Comparison of ENCODE assay signal across 8 cellular contexts in genomic region chr17:1643293-1643998, GRCh38. TPM values are rescaled to one million over a fixed set of nuclear protein-coding genes. Genes with fewer than 3 reads are reported as not detected.
DNase-seq lines count a peak whose midpoint lies in the region; ATAC-seq and TF ChIP-seq lines count a peak whose summit lies in the region.

No MANE protein-coding gene starts in this region.

- TF ChIP-seq CTCF in Caco-2 (IDR thresholded peaks at IDR 0.05; ENCODE audit: insufficient read depth in 1 of 2, low read depth in 1 of 2, low read length in 1 of 2, severe bottlenecking in 1 of 2, unreplicated experiment in 1 of 2): peak; percentile 23 to 49
- peak; percentile 57 for TF ChIP-seq CTCF in type B pancreatic cell (conservative IDR thresholded peaks at IDR 0.05)

- H3K27ac Mint-ChIP-seq in Caco-2 (ENCODE audit: unreplicated experiment) (peak overlapping the region; percentile 10), type B pancreatic cell (no peak overlapping the region)

- H3K4me3 ChIP-seq in Caco-2 (ENCODE audit: low read depth, low read length) (peak overlapping the region; percentile 60), HUES6 (ENCODE audit: low read depth, low read length) (peak overlapping the region; percentile 63)
- peak overlapping the region; percentile 48 for H3K4me3 ChIP-seq in effector memory CD4-positive, alpha-beta T cell (ENCODE audit: insufficient read depth, low read depth, low read length, poor library complexity, severe bottlenecking)

- H3K9me3 ChIP-seq in Caco-2: no peaks in the 10 kb centered on the region
- no peaks in the 10 kb centered on the region for H3K9me3 ChIP-seq in HUES6 (ENCODE audit: control insufficient read depth, insufficient read depth, low read depth, low read length)
- H3K9me3 ChIP-seq in effector memory CD4-positive, alpha-beta T cell (ENCODE audit: control insufficient read depth, low read length): no peaks in the 10 kb centered on the region

- intact Hi-C loops in Caco-2 (cut with micrococcal nuclease; ENCODE audit: unreplicated experiment): loop anchor here (1.0 kb wide), 1 partner anchor 15 kb away; the partner anchor contains the start of gene SLC43A2

- peaks cover 9% of the 10 kb centered on the region for H3K36me3 Mint-ChIP-seq in Caco-2 (ENCODE audit: insufficient read depth, unreplicated experiment)
- H3K36me3 Mint-ChIP-seq in type B pancreatic cell: no peaks in the 10 kb centered on the region

- POLR2A ChIA-PET in Caco-2 (lab: Charles Lee): interaction anchor here (1.2 kb wide), 1 partner anchor 73 kb away, joined by 4 read pairs; no protein-coding TSS in a partner anchor

- CTCF ChIA-PET in Caco-2 (lab: Charles Lee): interaction anchor here (0.6 to 1.2 kb wide), 8 partner anchors 13 to 389 kb away, joined by 3 to 7 read pairs (median 4); no protein-coding TSS in a partner anchor

- no peak overlapping the region for H3K27ac ChIP-seq in HUES6 (ENCODE audit: low read depth, low read length)
- H3K27ac ChIP-seq in effector memory CD4-positive, alpha-beta T cell (ENCODE audit: insufficient read depth, low read length, poor library complexity, severe bottlenecking): no peak overlapping the region

- ATAC-seq in HG03378 (IDR thresholded peaks at IDR 0.05; ENCODE audit: unreplicated experiment): no peak

- H3K27me3 ChIP-seq in Caco-2 (replicated peaks; ENCODE audit: control insufficient read depth, insufficient read depth, low read length) (no peaks in the 10 kb centered on the region), HUES6 (ENCODE audit: control insufficient read depth, insufficient read depth, low read length) (peaks cover 16% of the 10 kb centered on the region)
- no peaks in the 10 kb centered on the region for H3K27me3 ChIP-seq in effector memory CD4-positive, alpha-beta T cell (replicated peaks; ENCODE audit: control insufficient read depth, insufficient read depth, low read length, poor library complexity, severe bottlenecking)

- DNase-seq in Caco-2 (peak; percentile 91 to 92), mucosa of gallbladder (ENCODE audit: low spot score) (peak; percentile 67), type B pancreatic cell (ENCODE audit: extremely low spot score, unreplicated experiment) (no peak), superior temporal gyrus (ENCODE audit: extremely low spot score) (no peak)
- DNase-seq in activated CD4-positive, alpha-beta T cell treated with anti-CD3 and anti-CD28 coated beads, Interleukin-2, amount 50 U/mL, for 1 hour: peak; percentile 77
- DNase-seq in effector memory CD4-positive, alpha-beta T cell: peak; percentile 68 to 73 (median 70)

- H3K4me1 Mint-ChIP-seq in Caco-2 (ENCODE audit: low read depth, unreplicated experiment): no peaks in the 10 kb centered on the region
- H3K4me1 Mint-ChIP-seq in type B pancreatic cell (ENCODE audit: unreplicated experiment): peaks cover 18% of the 10 kb centered on the region

- BruUV-seq in Caco-2 (replicated peaks; lab: Mats Ljungman, UMichigan): no TSS peak

- H3K4me1 ChIP-seq in Caco-2: peaks cover 13% of the 10 kb centered on the region; the same call in 1 of the 2 replicates
- peaks cover 47% of the 10 kb centered on the region for H3K4me1 ChIP-seq in HUES6 (ENCODE audit: control insufficient read depth, insufficient read depth, low read length)
- H3K4me1 ChIP-seq in effector memory CD4-positive, alpha-beta T cell (ENCODE audit: control insufficient read depth, insufficient read depth, low read length, poor library complexity, severe bottlenecking): peaks cover 22% of the 10 kb centered on the region

- no peaks in the 10 kb centered on the region for H3K27me3 Mint-ChIP-seq in Caco-2 (ENCODE audit: insufficient read depth, unreplicated experiment)
- H3K27me3 Mint-ChIP-seq in type B pancreatic cell: peaks cover 15% of the 10 kb centered on the region

- H3K4me3 Mint-ChIP-seq in Caco-2 (ENCODE audit: unreplicated experiment): peak overlapping the region; percentile 79
- no peak overlapping the region for H3K4me3 Mint-ChIP-seq in type B pancreatic cell

- H3K36me3 ChIP-seq in Caco-2 (ENCODE audit: control insufficient read depth, insufficient read depth, low read length) (no peaks in the 10 kb centered on the region; the same call in 1 of the 2 replicates), HUES6 (ENCODE audit: control insufficient read depth, insufficient read depth, low read length) (no peaks in the 10 kb centered on the region)
- no peaks in the 10 kb centered on the region for H3K36me3 ChIP-seq in effector memory CD4-positive, alpha-beta T cell (ENCODE audit: control insufficient read depth, insufficient read depth, low read length)

- peak overlapping the region; percentile 40 for H3K9ac ChIP-seq in HUES6 (ENCODE audit: low read length)

- H3K9me3 Mint-ChIP-seq in Caco-2 (ENCODE audit: unreplicated experiment) (no peaks in the 10 kb centered on the region), type B pancreatic cell (no peaks in the 10 kb centered on the region)

RNA-seq across cellular contexts. Expression of gene SCARF1, which starts 2.1 kb away (rescaled TPM):
- 0.14 and 0.51 TPM in 2 replicates for total RNA-seq in Caco-2 (2022)
- total RNA-seq in mucosa of gallbladder: 13.2 TPM
- 0.97 and 1.3 TPM in 2 replicates for total RNA-seq in type B pancreatic cell (ENCODE audit: low replicate concordance)

RNA-seq across cellular contexts. Expression of gene RILP, which starts 6.2 kb away (rescaled TPM):
- total RNA-seq in Caco-2 (2022): 4.2 and 6.9 TPM in 2 replicates
- total RNA-seq in mucosa of gallbladder: 11.7 TPM
- 5.9 and 6.4 TPM in 2 replicates for total RNA-seq in type B pancreatic cell (ENCODE audit: low replicate concordance)

RNA-seq across cellular contexts. Expression of gene SLC43A2, which starts 14.8 kb away (rescaled TPM):
- 33.9 and 39.3 TPM in 2 replicates for total RNA-seq in Caco-2 (2022)
- total RNA-seq in mucosa of gallbladder: 27.0 TPM
- 23.5 and 28.6 TPM in 2 replicates for total RNA-seq in type B pancreatic cell (ENCODE audit: low replicate concordance)

RNA-seq across cellular contexts. Expression of gene PRPF8, which starts 41.2 kb away (rescaled TPM):
- 398 and 430 TPM in 2 replicates for total RNA-seq in Caco-2 (2022)
- 246 TPM for total RNA-seq in mucosa of gallbladder
- total RNA-seq in type B pancreatic cell (ENCODE audit: low replicate concordance): 277 and 321 TPM in 2 replicates

Comparison
In these comparisons a context has a peak if more than half of its experiments do, and no peak if none do; other contexts are left out.
1. DNase-seq: peak in Caco-2 (2 of 2), activated CD4-positive, alpha-beta T cell treated with anti-CD3 and anti-CD28 coated beads, Interleukin-2, amount 50 U/mL, for 1 hour (single experiment), effector memory CD4-positive, alpha-beta T cell (3 of 3) and mucosa of gallbladder (single experiment); none in type B pancreatic cell (single experiment) and superior temporal gyrus (single experiment).
2. Peak in every context shown above with its lines, with median percentiles within 50 percentile points of each other: H3K4me3 ChIP-seq.